In genomic region chr5:16179511-16179935, GRCh38 we compare ENCODE assay signal across 11 cellular contexts. TPM values are rescaled to one million over a fixed set of nuclear protein-coding genes. Genes with fewer than 3 reads are reported as not detected.
A peak's percentile ranks its signal among the peaks of the same experiment; 100 is the strongest.
DNase-seq lines count a peak whose midpoint lies in the region; TF ChIP-seq lines count a peak whose summit lies in the region.
"Had no signal": no experiment of that assay in that cellular context is flagged by ENCODE, and none has a peak within 500 bp of the region (broad histone marks: within the 10 kb centered on the region; RNA-seq: fewer than 3 reads in every experiment).

TSS of gene MARCHF11 (minus strand) at chr5:16179791. CDS start at chr5:16179575, 216 bp downstream.

- CTCF ChIA-PET in HEK293T (lab: Yijun Ruan, JAX): no interaction called here

- no peaks in the 10 kb centered on the region for H3K36me3 ChIP-seq in esophagus muscularis mucosa
- no peaks in the 10 kb centered on the region for H3K36me3 ChIP-seq in uterus

- no peak for TF ChIP-seq POLR2A in esophagus muscularis mucosa (IDR thresholded peaks at IDR 0.05; ENCODE audit: low read depth)
- no peak for TF ChIP-seq POLR2A in uterus (IDR thresholded peaks at IDR 0.05)

- H3K4me1 ChIP-seq in esophagus muscularis mucosa (peaks cover 0 to 17% (median 9%) of the 10 kb centered on the region in 4 donors), uterus (peaks cover 0 to 7% of the 10 kb centered on the region in 2 donors)

- H3K9me3 Mint-ChIP-seq in osteocyte (ENCODE audit: unreplicated experiment): no peaks in the 10 kb centered on the region
- H3K9me3 Mint-ChIP-seq in HFFc6: peaks cover 9% of the 10 kb centered on the region

- WGBS in esophagus muscularis mucosa: 13% methylated on average over 6 of the region's 59 CpGs

- H3K27me3 Mint-ChIP-seq in osteocyte (ENCODE audit: unreplicated experiment) (peaks cover 49% of the 10 kb centered on the region), HFFc6 (ENCODE audit: insufficient read depth) (peaks cover 10% of the 10 kb centered on the region; the same call in 1 of the 2 replicates)

- DNase-seq in NCI-H2029 (lab: John Stamatoyannopoulos, UW) (peak; percentile 64), NCI-H2029 treated with DMSO at 0.1 percent for 48 hours (lab: John Stamatoyannopoulos, UW) (no peak), NCI-H2196 (lab: John Stamatoyannopoulos, UW; ENCODE audit: unreplicated experiment) (peak; percentile 22), esophagus muscularis mucosa (ENCODE audit: extremely low spot score) (no peak), osteocyte (ENCODE audit: extremely low spot score, unreplicated experiment) (no peak), HFFc6 (no peak), HEK293T (ENCODE audit: extremely low spot score) (no peak), uterus (no peak)
- DNase-seq: activated CD4-positive, alpha-beta T cell treated with anti-CD3 and anti-CD28 coated beads for 4 hours had no signal

- H3K27ac ChIP-seq in esophagus muscularis mucosa (replicated peaks in 1 of 4): no peak within 1 kb of the TSS
- H3K27ac ChIP-seq in uterus: no peak within 1 kb of the TSS
- H3K27ac ChIP-seq: HL-60 had no signal

- H3K27me3 ChIP-seq in esophagus muscularis mucosa: peaks cover 0 to 79% (median 18%) of the 10 kb centered on the region in 4 donors
- peaks cover 0 to 22% of the 10 kb centered on the region in 2 donors for H3K27me3 ChIP-seq in uterus

- H3K36me3 Mint-ChIP-seq in osteocyte (ENCODE audit: unreplicated experiment) (no peaks in the 10 kb centered on the region), HFFc6 (ENCODE audit: low read depth) (no peaks in the 10 kb centered on the region)

- POLR2A ChIA-PET in HEK293T (lab: Yijun Ruan, JAX): no interaction called here

- intact Hi-C loops in esophagus muscularis mucosa (cut with DNase I) (no loop called here), uterus (cut with DNase I; ENCODE audit: low total_unique reads) (no loop called here)

- no peak within 1 kb of the TSS for H3K27ac Mint-ChIP-seq in osteocyte (ENCODE audit: unreplicated experiment)
- no peak within 1 kb of the TSS for H3K27ac Mint-ChIP-seq in HFFc6

- TF ChIP-seq CTCF in esophagus muscularis mucosa (IDR thresholded peaks at IDR 0.05) (no peak), osteocyte (IDR thresholded peaks at IDR 0.05) (no peak), HFFc6 (IDR thresholded peaks at IDR 0.05) (no peak), uterus (IDR thresholded peaks at IDR 0.05) (no peak)

- H3K4me1 Mint-ChIP-seq in osteocyte (ENCODE audit: unreplicated experiment) (peaks cover 8% of the 10 kb centered on the region), HFFc6 (ENCODE audit: low read depth) (no peaks in the 10 kb centered on the region)

- H3K4me3 Mint-ChIP-seq in osteocyte (ENCODE audit: unreplicated experiment) (peak within 1 kb of the TSS; percentile 51), HFFc6 (no peak within 1 kb of the TSS)

- H3K9me3 ChIP-seq in esophagus muscularis mucosa (no peaks in the 10 kb centered on the region), uterus (no peaks in the 10 kb centered on the region)

- no peak for TF ChIP-seq EP300 in esophagus muscularis mucosa (IDR thresholded peaks at IDR 0.05)

- peak within 1 kb of the TSS; percentile 9 to 38 (median 22) for H3K4me3 ChIP-seq in esophagus muscularis mucosa
- H3K4me3 ChIP-seq in uterus: no peak within 1 kb of the TSS

TF ChIP-seq in HEK293T, 16 proteins besides CTCF, POLR2A, EP300 and RAD21:
- TF ChIP-seq ELF4 (IDR thresholded peaks at IDR 0.05): no peak
- TF ChIP-seq FOXA1 (IDR thresholded peaks at IDR 0.05): no peak
- no peak for TF ChIP-seq BHLHE40 (IDR thresholded peaks at IDR 0.05; ENCODE audit: borderline replicate concordance)
- no peak for TF ChIP-seq ZNF384 (IDR thresholded peaks at IDR 0.05)
- no peak for TF ChIP-seq SP1 (IDR thresholded peaks at IDR 0.05)
- no peak for TF ChIP-seq PKNOX1 (IDR thresholded peaks at IDR 0.05)
- no peak for TF ChIP-seq NFRKB (IDR thresholded peaks at IDR 0.05)
- TF ChIP-seq ARNT (IDR thresholded peaks at IDR 0.05): no peak
- no peak for TF ChIP-seq LEF1 (IDR thresholded peaks at IDR 0.05; ENCODE audit: borderline replicate concordance)
- TF ChIP-seq FOXM1 (IDR thresholded peaks at IDR 0.05; ENCODE audit: borderline replicate concordance): no peak
- no peak for TF ChIP-seq HDGF (IDR thresholded peaks at IDR 0.05; ENCODE audit: borderline replicate concordance)
- no peak for TF ChIP-seq L3MBTL2 (conservative IDR thresholded peaks at IDR 0.05)
- no peak for TF ChIP-seq CTBP1 (IDR thresholded peaks at IDR 0.05; ENCODE audit: borderline replicate concordance)

RNA-seq across cellular contexts. Expression of gene MARCHF11, which starts in this region (rescaled TPM):
- under 1 TPM in 1 of 4 donors, not detected in 3; 0.42 TPM for total RNA-seq in esophagus muscularis mucosa
- total RNA-seq in osteocyte: not detected in 2 replicates
- total RNA-seq in HFFc6 (2021; fragmentation: NEBNext Ultra II Directional; extraction: Animal tissue kit (Norgen Biotek cat#: 25700)): not detected
- under 1 TPM in 1 of 4 donors, not detected in 3; 0.28 TPM for total RNA-seq in uterus
- total RNA-seq: A172 had no signal

Comparison
In these comparisons a context has a peak if more than half of its experiments do, and no peak if none do; other contexts are left out.
1. DNase-seq: peak in NCI-H2029 (single experiment) and NCI-H2196 (single experiment); none in NCI-H2029 treated with DMSO at 0.1 percent for 48 hours (single experiment), esophagus muscularis mucosa (single experiment), osteocyte (single experiment), HFFc6 (single experiment), HEK293T (single experiment) and uterus (0 of 2).
2. H3K4me3 ChIP-seq: peak in esophagus muscularis mucosa (4 of 4); none in uterus (0 of 2).